ENCODE assay signal across 11 cellular contexts in genomic region chr4:77022581-77023133, GRCh38. TPM values are rescaled to one million over a fixed set of nuclear protein-coding genes. Genes with fewer than 3 reads are reported as not detected.
DNase-seq lines count a peak whose midpoint lies in the region; ATAC-seq and TF ChIP-seq lines count a peak whose summit lies in the region.
"Had no signal": no experiment of that assay in that cellular context is flagged by ENCODE, and none has a peak within 500 bp of the region (broad histone marks: within the 10 kb centered on the region; RNA-seq: fewer than 3 reads in every experiment).

No MANE protein-coding gene starts in this region.

- H3K4me3 ChIP-seq in cardiac muscle cell (no peak overlapping the region), brain microvascular endothelial cell (ENCODE audit: low read depth, low read length) (no peak overlapping the region)
- H3K4me3 ChIP-seq: mucosa of descending colon had no signal

- H3K36me3 Mint-ChIP-seq in activated T-helper 2 cell treated with anti-CD3 and anti-CD28 coated beads, Interferon-gamma antibody, Interleukin-2, Interleukin-4, amounts not matched to agents 10 μg/mL and 5 μg/mL and 100 μg/mL, durations not matched to agents 14 hours and 24 hours and 36 hours (ENCODE audit: low read depth), result peaks cover 12% of the 10 kb centered on the region

- intact Hi-C loops in Right ventricle myocardium superior (cut with DNase I), result no loop called here
- intact Hi-C loops in activated T-helper 2 cell treated with anti-CD3 and anti-CD28 coated beads, Interferon-gamma antibody, Interleukin-2, Interleukin-4, amounts not matched to agents 10 μg/mL and 5 μg/mL and 100 μg/mL, durations not matched to agents 14 hours and 24 hours and 36 hours (cut with micrococcal nuclease), result loop anchor here (10.0 kb wide), 1 partner anchor 718 kb away; the partner anchor contains the start of gene STBD1

- peaks cover 7% of the 10 kb centered on the region for H3K4me1 ChIP-seq in cardiac muscle cell (ENCODE audit: low read depth)

- peaks cover 13% of the 10 kb centered on the region for H3K36me3 ChIP-seq in cardiac muscle cell
- H3K36me3 ChIP-seq in brain microvascular endothelial cell (replicated peaks), result peaks cover 76% of the 10 kb centered on the region

- peaks cover 23% of the 10 kb centered on the region for H3K4me1 Mint-ChIP-seq in activated T-helper 2 cell treated with anti-CD3 and anti-CD28 coated beads, Interferon-gamma antibody, Interleukin-2, Interleukin-4, amounts not matched to agents 10 μg/mL and 5 μg/mL and 100 μg/mL, durations not matched to agents 14 hours and 24 hours and 36 hours (ENCODE audit: low read depth)

- DNase-seq in cardiac muscle cell (ENCODE audit: low read depth in 1 of 2, low spot score in 1 of 2) (peak; percentile 24 to 78), Right ventricle myocardium superior (no peak), brain microvascular endothelial cell (peak; percentile 71), islet precursor cell (peak; percentile 94)
- DNase-seq in activated effector memory CD4-positive, alpha-beta T cell treated with Interleukin-2 at 50 U/mL for 16 hours, result no peak
- DNase-seq in activated T-helper 2 cell treated with anti-CD3 and anti-CD28 coated beads, Interferon-gamma antibody, Interleukin-2, Interleukin-4, amounts not matched to agents 10 μg/mL and 5 μg/mL and 100 μg/mL, durations not matched to agents 14 hours and 24 hours and 36 hours (ENCODE audit: low spot score), result no peak
- DNase-seq: activated CD4-positive, alpha-beta T cell treated with anti-CD3 and anti-CD28 coated beads, Interleukin-2, amount 50 U/mL, for 1 hour; mucosa of descending colon; NCI-H345 had no signal

- ATAC-seq in Right ventricle myocardium superior (ENCODE audit: poor library complexity) (no peak), HG02938 (IDR thresholded peaks at IDR 0.05; ENCODE audit: unreplicated experiment) (no peak), GM21723 (IDR thresholded peaks at IDR 0.05; ENCODE audit: unreplicated experiment) (no peak)
- ATAC-seq: mucosa of descending colon had no signal

- H3K4me3 Mint-ChIP-seq in activated T-helper 2 cell treated with anti-CD3 and anti-CD28 coated beads, Interferon-gamma antibody, Interleukin-2, Interleukin-4, amounts not matched to agents 10 μg/mL and 5 μg/mL and 100 μg/mL, durations not matched to agents 14 hours and 24 hours and 36 hours (ENCODE audit: low read depth), result no peak overlapping the region

- H3K27ac ChIP-seq in cardiac muscle cell (peak overlapping the region; percentile 31), brain microvascular endothelial cell (peak overlapping the region; percentile 89)

- TF ChIP-seq CTCF in cardiac muscle cell (IDR thresholded peaks at IDR 0.05; ENCODE audit: low read depth, low read length) (peak; percentile 18), brain microvascular endothelial cell (IDR thresholded peaks at IDR 0.05; ENCODE audit: low read depth, low read length, missing control alignments) (peak; percentile 29)

- H3K27me3 ChIP-seq in cardiac muscle cell (no peaks in the 10 kb centered on the region), brain microvascular endothelial cell (replicated peaks) (no peaks in the 10 kb centered on the region)

- no peaks in the 10 kb centered on the region for H3K9me3 ChIP-seq in cardiac muscle cell (ENCODE audit: low read depth)
- H3K9me3 ChIP-seq: mucosa of descending colon had no signal

- no peak overlapping the region for H3K27ac Mint-ChIP-seq in activated T-helper 2 cell treated with anti-CD3 and anti-CD28 coated beads, Interferon-gamma antibody, Interleukin-2, Interleukin-4, amounts not matched to agents 10 μg/mL and 5 μg/mL and 100 μg/mL, durations not matched to agents 14 hours and 24 hours and 36 hours

- no peaks in the 10 kb centered on the region for H3K9me3 Mint-ChIP-seq in activated T-helper 2 cell treated with anti-CD3 and anti-CD28 coated beads, Interferon-gamma antibody, Interleukin-2, Interleukin-4, amounts not matched to agents 10 μg/mL and 5 μg/mL and 100 μg/mL, durations not matched to agents 14 hours and 24 hours and 36 hours

- in situ Hi-C loops in brain microvascular endothelial cell (cut with HindIII; ENCODE audit: low pct_ligation_motif_present, low sequenced_read_pairs), result no loop called here

- H3K27me3 Mint-ChIP-seq in activated T-helper 2 cell treated with anti-CD3 and anti-CD28 coated beads, Interferon-gamma antibody, Interleukin-2, Interleukin-4, amounts not matched to agents 10 μg/mL and 5 μg/mL and 100 μg/mL, durations not matched to agents 14 hours and 24 hours and 36 hours (ENCODE audit: low read depth), result peaks cover 43% of the 10 kb centered on the region

RNA-seq across cellular contexts. Expression of gene CCNI, which starts 53.1 kb away (rescaled TPM):
- total RNA-seq in cardiac muscle cell (115 and 129 TPM in 2 replicates), Right ventricle myocardium superior (242 TPM)
- 140 and 182 TPM in 2 replicates for polyA plus RNA-seq in cardiac muscle cell
- total RNA-seq in activated T-helper 2 cell treated with anti-CD3 and anti-CD28 coated beads, Interferon-gamma antibody, Interleukin-2, Interleukin-4, amounts not matched to agents 10 μg/mL and 5 μg/mL and 100 μg/mL, durations not matched to agents 14 hours and 24 hours and 36 hours, result 321 and 330 TPM in 2 replicates

Comparison
In these comparisons a context has a peak if more than half of its experiments do, and no peak if none do; other contexts are left out.
1. DNase-seq: peak in cardiac muscle cell (2 of 2), brain microvascular endothelial cell (single experiment) and islet precursor cell (single experiment); none in Right ventricle myocardium superior (single experiment), activated effector memory CD4-positive, alpha-beta T cell treated with Interleukin-2 at 50 U/mL for 16 hours (single experiment) and activated T-helper 2 cell treated with anti-CD3 and anti-CD28 coated beads, Interferon-gamma antibody, Interleukin-2, Interleukin-4, amounts not matched to agents 10 μg/mL and 5 μg/mL and 100 μg/mL, durations not matched to agents 14 hours and 24 hours and 36 hours (single experiment).